Comparison of ENCODE assay signal across 35 cellular contexts in the genomic region with DNA sequence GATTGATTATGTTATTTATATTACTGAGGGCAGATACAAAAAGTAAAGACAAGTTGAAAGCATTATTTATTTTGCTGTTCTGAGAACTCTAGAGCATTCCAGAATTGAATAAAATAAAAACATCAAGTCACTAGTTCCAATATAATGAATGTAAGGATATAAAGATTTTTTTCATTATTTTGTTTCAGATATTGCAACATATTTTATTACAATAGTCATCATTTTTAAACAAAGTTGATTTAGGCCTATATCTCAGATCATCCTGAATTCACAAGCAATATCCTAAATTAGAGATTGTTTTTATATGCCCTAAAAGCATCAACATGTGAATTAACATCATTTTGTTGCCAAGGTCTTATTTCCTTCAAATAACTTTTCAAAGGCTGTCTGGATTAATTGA.
"Had no signal": no experiment of that assay in that cellular context is flagged by ENCODE, and none has a peak within 500 bp of the region (broad histone marks: within the 10 kb centered on the region; RNA-seq: fewer than 3 reads in every experiment).

No MANE protein-coding gene starts in this region.

- H3K9me3 ChIP-seq: MG63 had no signal

- DNase-seq: Karpas-422, Kasumi-1, MG63, MM.1S, MV-4-11, NCI-H1048, NCI-H1092, NCI-H1092 treated with DMSO at 0.1 percent for 48 hours, NCI-H1105, NCI-H1105 treated with DMSO at 0.1 percent for 48 hours, NCI-H1417, NCI-H1417 treated with DMSO at 0.1 percent for 48 hours, NCI-H1436, NCI-H1436 treated with DMSO at 0.1 percent for 48 hours, NCI-H146, NCI-H1694, NCI-H1694 treated with DMSO at 0.1 percent for 48 hours, NCI-H187, NCI-H187 treated with DMSO at 0.1 percent for 48 hours, NCI-H1930, NCI-H2029, NCI-H2029 treated with DMSO at 0.1 percent for 48 hours, NCI-H2081, NCI-H2081 treated with DMSO at 0.1 percent for 48 hours, NCI-H2107, NCI-H2171, NCI-H2171 treated with DMSO at 0.1 percent for 48 hours, NCI-H2227 treated with DMSO at 0.1 percent for 48 hours, NCI-H226, NCI-H345, NCI-H446, NCI-H446 treated with DMSO at 0.1 percent for 48 hours, NCI-H510A, NCI-H510A treated with DMSO at 0.1 percent for 48 hours, NCI-H524 had no signal

- H3K27me3 ChIP-seq: MG63 had no signal

- H3K36me3 ChIP-seq: MG63 had no signal

- H3K4me3 ChIP-seq: MG63 had no signal
